ENCODE assay signal across 10 cellular contexts in genomic region chr11:115221461-115222069, GRCh38.
DNase-seq lines count a peak whose midpoint lies in the region; ATAC-seq, FAIRE-seq and TF ChIP-seq lines count a peak whose summit lies in the region.
"Had no signal": no experiment of that assay in that cellular context is flagged by ENCODE, and none has a peak within 500 bp of the region (broad histone marks: within the 10 kb centered on the region; RNA-seq: fewer than 3 reads in every experiment).

No MANE protein-coding gene starts in this region.

- H3K4me3 ChIP-seq in OCI-LY1 (ENCODE audit: low read depth, low read length, poor library complexity, severe bottlenecking) (peak overlapping the region; percentile 24), aorta (ENCODE audit: low read length in 2 of 2) (no peak overlapping the region)
- H3K4me3 ChIP-seq: right atrium auricular region, SK-N-MC had no signal

- no peaks in the 10 kb centered on the region for H3K9me3 ChIP-seq in OCI-LY1 (ENCODE audit: low read length)
- H3K9me3 ChIP-seq in aorta (ENCODE audit: control insufficient read depth, low read length), result no peaks in the 10 kb centered on the region
- H3K9me3 ChIP-seq: right atrium auricular region had no signal

- no peak for TF ChIP-seq POLR2A in H54 (IDR thresholded peaks at IDR 0.05; ENCODE audit: low read depth, low read length)

- H3K4me1 ChIP-seq in OCI-LY1 (ENCODE audit: insufficient read depth, low read length, severe bottlenecking), result peaks cover 96% of the 10 kb centered on the region
- peaks cover 0 to 6% of the 10 kb centered on the region in 2 donors for H3K4me1 ChIP-seq in aorta (ENCODE audit: control insufficient read depth in 1 of 2, insufficient read depth in 2 of 2, low read length in 2 of 2)
- H3K4me1 ChIP-seq: right atrium auricular region had no signal

- no peak overlapping the region for H2AFZ ChIP-seq in OCI-LY1 (ENCODE audit: low read length)

- no peaks in the 10 kb centered on the region for H3K27me3 ChIP-seq in OCI-LY1 (ENCODE audit: insufficient read depth, low read length)
- H3K27me3 ChIP-seq in aorta (ENCODE audit: control insufficient read depth in 1 of 2, insufficient read depth in 2 of 2, low read length in 1 of 2), result no peaks in the 10 kb centered on the region
- H3K27me3 ChIP-seq: right atrium auricular region had no signal

- peak; percentile 33 for FAIRE-seq in H54 (lab: Jason Lieb, UNC)

- H3K36me3 ChIP-seq in OCI-LY1 (ENCODE audit: insufficient read depth, low read length) (no peaks in the 10 kb centered on the region), aorta (ENCODE audit: control insufficient read depth in 1 of 2, insufficient read depth in 2 of 2, low read length in 1 of 2) (no peaks in the 10 kb centered on the region)
- H3K36me3 ChIP-seq: right atrium auricular region had no signal

- intact Hi-C loops in aorta (cut with DNase I) (no loop called here), left ventricle myocardium superior (cut with micrococcal nuclease) (no loop called here)

- WGBS in aorta, 2 donors, result 89 to 91% methylated on average over 2 of the region's 2 CpGs

- peak overlapping the region; percentile 98 for H3K27ac ChIP-seq in OCI-LY1 (ENCODE audit: low read depth, low read length, poor library complexity, severe bottlenecking)
- no peak overlapping the region for H3K27ac ChIP-seq in aorta (ENCODE audit: low read depth in 1 of 2, low read length in 2 of 2)
- H3K27ac ChIP-seq: SK-N-MC had no signal

- no peaks in the 10 kb centered on the region for H3K79me2 ChIP-seq in OCI-LY1 (ENCODE audit: insufficient read depth, low read length)

- no peaks in the 10 kb centered on the region for H3K9me2 ChIP-seq in OCI-LY1 (ENCODE audit: low read depth, low read length)

- H3K9ac ChIP-seq in OCI-LY1 (ENCODE audit: low read length), result peak overlapping the region; percentile 49

- no peak for TF ChIP-seq CTCF in OCI-LY1 (IDR thresholded peaks at IDR 0.05; ENCODE audit: low read length)

- H4K20me1 ChIP-seq in OCI-LY1 (ENCODE audit: insufficient read depth, low read length), result no peaks in the 10 kb centered on the region

- H3K4me2 ChIP-seq in OCI-LY1 (ENCODE audit: low read length), result peak overlapping the region; percentile 39; the same call in 1 of the 2 replicates

- H3F3A ChIP-seq in OCI-LY1 (ENCODE audit: insufficient read depth, low read length), result no peaks in the 10 kb centered on the region; the same call in 1 of the 2 replicates

- DNase-seq in H54 (ENCODE audit: insufficient read length, low spot score) (no peak), myocyte (ENCODE audit: low read depth) (peak; percentile 22), aorta (no peak), left ventricle myocardium superior (no peak), MV-4-11 (lab: John Stamatoyannopoulos, UW) (no peak), DMS 273 treated with DMSO at 0.1 percent for 48 hours (lab: John Stamatoyannopoulos, UW) (no peak)

- ATAC-seq in GM18873 (IDR thresholded peaks at IDR 0.05; ENCODE audit: low FRiP score, unreplicated experiment) (peak; percentile 32), aorta (ENCODE audit: low FRiP score) (no peak), left ventricle myocardium superior (no peak)
